Comparison of ENCODE assay signal across 21 cellular contexts in genomic region chr1:67892451-67893125, GRCh38. TPM values are rescaled to one million over a fixed set of nuclear protein-coding genes. Genes with fewer than 3 reads are reported as not detected.
A peak's percentile ranks its signal among the peaks of the same experiment; 100 is the strongest.
DNase-seq lines count a peak whose midpoint lies in the region; FAIRE-seq and TF ChIP-seq lines count a peak whose summit lies in the region.
"Had no signal": no experiment of that assay in that cellular context is flagged by ENCODE, and none has a peak within 500 bp of the region (broad histone marks: within the 10 kb centered on the region; RNA-seq: fewer than 3 reads in every experiment).

No MANE protein-coding gene starts in this region.

- H3K9me1 ChIP-seq in keratinocyte (ENCODE audit: control insufficient read depth, extremely low read depth, insufficient read depth, low read length) = no peaks in the 10 kb centered on the region

- H2AFZ ChIP-seq in keratinocyte (ENCODE audit: control insufficient read depth, low read length) = no peak overlapping the region

- no peaks in the 10 kb centered on the region for H3K79me2 ChIP-seq in keratinocyte (ENCODE audit: control insufficient read depth, insufficient read depth, low read length)

- H3K27ac ChIP-seq in keratinocyte (ENCODE audit: control insufficient read depth, insufficient read depth, low read length) = no peak overlapping the region

- H3K27me3 ChIP-seq in keratinocyte (ENCODE audit: control insufficient read depth, extremely low read depth, insufficient read depth, low read length) = no peaks in the 10 kb centered on the region
- H3K27me3 ChIP-seq: MG63 had no signal

- H3K9ac ChIP-seq in keratinocyte (ENCODE audit: control insufficient read depth, extremely low read depth, insufficient read depth, low read length) = no peak overlapping the region

- FAIRE-seq in keratinocyte (lab: Jason Lieb, UNC) = no peak
- FAIRE-seq: A204.1, GM18507, HTR-8/SVneo had no signal

- H3K4me1 ChIP-seq in keratinocyte (ENCODE audit: control insufficient read depth, extremely low read depth, insufficient read depth, low read length) = peaks cover 52% of the 10 kb centered on the region

- dilution Hi-C loops in keratinocyte (cut with MboI; ENCODE audit: extremely low pct_ligation_motif_present, low sequenced_read_pairs) = no loop called here

- no peak for TF ChIP-seq CTCF in keratinocyte (optimal IDR thresholded peaks at IDR 0.05 in 1 of 3, IDR thresholded peaks at IDR 0.05 in 1 of 3, conservative IDR thresholded peaks at IDR 0.05 in 1 of 3; ENCODE audit: extremely low read depth in 1 of 3, insufficient read depth in 2 of 3, low read length in 3 of 3)
- TF ChIP-seq CTCF in GM20000 (IDR thresholded peaks at IDR 0.05; ENCODE audit: extremely low read depth, missing control alignments) = no peak

- no peaks in the 10 kb centered on the region for H3K36me3 ChIP-seq in keratinocyte (ENCODE audit: control insufficient read depth in 2 of 2, extremely low read depth in 1 of 2, insufficient read depth in 2 of 2, low read length in 2 of 2)
- H3K36me3 ChIP-seq: MG63 had no signal

- DNase-seq in EH (ENCODE audit: low read depth) (peak; percentile 51), M059J (ENCODE audit: low read depth) (peak; percentile 48), dermis blood vessel endothelial cell (peak; percentile 46), keratinocyte (ENCODE audit: low read depth, low spot score) (no peak), NCI-H82 (lab: John Stamatoyannopoulos, UW) (no peak), GM20000 (ENCODE audit: low spot score) (no peak), LoVo (ENCODE audit: low spot score) (no peak), GF-D8 (lab: John Stamatoyannopoulos, UW) (no peak)
- DNase-seq: COR-L47, H7, KG1, MG63, NCI-H1092 treated with DMSO at 0.1 percent for 48 hours, NCI-H187 treated with DMSO at 0.1 percent for 48 hours, NCI-H2171 treated with DMSO at 0.1 percent for 48 hours, NCI-H510A, SHP77 treated with DMSO at 0.1 percent for 48 hours, SW 1271 had no signal

- peak overlapping the region; percentile 3 for H3K4me2 ChIP-seq in keratinocyte (ENCODE audit: control insufficient read depth, extremely low read depth, insufficient read depth, low read depth, low read length)

- H4K20me1 ChIP-seq in keratinocyte (ENCODE audit: control insufficient read depth, extremely low read depth, insufficient read depth, low read length) = no peaks in the 10 kb centered on the region

- H3K9me3 ChIP-seq in keratinocyte (ENCODE audit: control insufficient read depth, low read depth, low read length) = no peaks in the 10 kb centered on the region
- H3K9me3 ChIP-seq: MG63 had no signal

- H3K4me3 ChIP-seq in keratinocyte (ENCODE audit: control insufficient read depth in 2 of 3, extremely low read depth in 1 of 3, insufficient read depth in 2 of 3, low read depth in 1 of 3, low read length in 3 of 3) = no peak overlapping the region
- H3K4me3 ChIP-seq: MG63 had no signal

RNA-seq across cellular contexts. Expression of gene GNG12, which starts 59.3 kb away (rescaled TPM):
- 163 and 211 TPM in 2 replicates for total RNA-seq in M059J (2014; rRNA removed; shearing (Covaris generic))
- total RNA-seq in dermis blood vessel endothelial cell = 182 and 256 TPM in 2 replicates
- 147 to 208 TPM (median 148 TPM) in 3 replicates for polyA plus RNA-seq in keratinocyte
- 16.4 TPM for polyA plus RNA-seq in keratinocyte (2011; ENCODE audit: low read depth)
- polyA plus RNA-seq in keratinocyte (2011; cell fraction: cytosol; rRNA removed) = 140 and 266 TPM in 2 replicates
- 81.5 and 104 TPM in 2 replicates for polyA plus RNA-seq in keratinocyte (2011; cell fraction: nucleus; rRNA removed)
- polyA plus RNA-seq in keratinocyte (2012; ENCODE audit: low replicate concordance) = 54.5 and 130 TPM in 2 replicates
- polyA minus RNA-seq in keratinocyte = 107 to 201 TPM (median 132 TPM) in 3 replicates
- polyA minus RNA-seq in keratinocyte (2011; cell fraction: cytosol; rRNA and poly(A)+ RNA removed) = 149 TPM
- polyA minus RNA-seq in keratinocyte (2011; cell fraction: nucleus; rRNA and poly(A)+ RNA removed) = 61.2 and 122 TPM in 2 replicates

Comparison
In these comparisons a context has a peak if more than half of its experiments do, and no peak if none do; other contexts are left out.
1. DNase-seq: peak in EH (single experiment), M059J (single experiment) and dermis blood vessel endothelial cell (single experiment); none in keratinocyte (single experiment), NCI-H82 (single experiment), GM20000 (single experiment), LoVo (single experiment) and GF-D8 (single experiment).